8 cellular contexts compared by ENCODE assay signal in the genomic region with DNA sequence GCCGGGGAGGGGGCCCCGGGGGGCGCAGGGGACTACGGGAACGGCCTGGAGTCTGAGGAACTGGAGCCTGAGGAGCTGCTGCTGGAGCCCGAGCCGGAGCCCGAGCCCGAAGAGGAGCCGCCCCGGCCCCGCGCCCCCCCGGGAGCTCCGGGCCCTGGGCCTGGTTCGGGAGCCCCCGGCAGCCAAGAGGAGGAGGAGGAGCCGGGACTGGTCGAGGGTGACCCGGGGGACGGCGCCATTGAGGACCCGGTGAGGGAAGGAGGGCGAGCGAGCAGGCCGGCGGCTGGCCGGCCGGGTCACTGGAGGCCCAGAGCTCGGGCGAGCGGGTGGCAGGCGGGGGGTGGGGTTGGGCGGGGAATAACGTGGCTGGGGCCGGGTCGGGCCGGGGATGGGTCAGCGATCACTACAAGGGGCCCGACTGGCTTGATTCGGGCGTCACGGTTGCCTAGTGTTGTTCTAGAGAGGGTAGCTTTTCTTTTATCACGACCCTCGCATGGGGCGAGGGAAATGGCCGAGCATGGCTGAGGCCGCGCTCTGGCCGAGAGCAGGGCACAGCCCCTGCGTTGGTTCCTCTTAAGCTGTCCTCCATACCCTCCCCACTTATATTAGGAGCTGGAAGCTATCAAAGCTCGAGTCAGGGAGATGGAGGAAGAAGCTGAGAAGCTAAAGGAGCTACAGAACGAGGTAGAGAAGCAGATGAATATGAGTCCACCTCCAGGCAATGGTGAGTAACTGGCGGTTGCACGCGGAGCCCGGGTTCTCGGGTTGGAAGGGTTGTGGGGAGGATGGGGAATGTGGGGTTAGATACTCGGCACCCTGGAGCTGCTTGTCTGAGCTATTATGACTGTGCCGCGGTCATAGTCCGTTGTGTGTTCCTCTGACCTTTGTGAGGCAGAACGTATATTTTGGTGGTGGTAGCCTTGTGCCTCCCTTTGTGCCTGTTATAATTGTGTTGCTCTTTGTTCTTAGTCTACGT. TPM values are rescaled to one million over a fixed set of nuclear protein-coding genes. Genes with fewer than 3 reads are reported as not detected.
DNase-seq lines count a peak whose midpoint lies in the region; ATAC-seq and TF ChIP-seq lines count a peak whose summit lies in the region.

No MANE protein-coding gene starts in this region.

- H3K4me1 ChIP-seq in OCI-LY1 (ENCODE audit: insufficient read depth, low read length, severe bottlenecking) (peaks cover 22% of the 10 kb centered on the region), gastroesophageal sphincter (peaks cover 4 to 31% (median 11%) of the 10 kb centered on the region in 3 donors), osteoblast (ENCODE audit: insufficient read depth, low read length) (peaks cover 7% of the 10 kb centered on the region), vagina (peaks cover 26% of the 10 kb centered on the region)

- WGBS in gastroesophageal sphincter (ENCODE audit: low coverage in 1 of 2), 2 donors, result 0 to 1% methylated on average over 14 to 24 of the region's 64 CpGs

- no peaks in the 10 kb centered on the region for H3K9me3 ChIP-seq in OCI-LY1 (ENCODE audit: low read length)
- no peaks in the 10 kb centered on the region for H3K9me3 ChIP-seq in gastroesophageal sphincter
- H3K9me3 ChIP-seq in osteoblast (ENCODE audit: low read depth, low read length), result no peaks in the 10 kb centered on the region
- no peaks in the 10 kb centered on the region for H3K9me3 ChIP-seq in vagina

- H3K4me2 ChIP-seq in OCI-LY1 (ENCODE audit: low read length) (peak overlapping the region; percentile 96), osteoblast (ENCODE audit: insufficient read depth, low read length) (peak overlapping the region; percentile 78)

- H3F3A ChIP-seq in OCI-LY1 (ENCODE audit: insufficient read depth, low read length), result no peaks in the 10 kb centered on the region

- no peaks in the 10 kb centered on the region for H3K9me3 Mint-ChIP-seq in activated T-helper 2 cell treated with anti-CD3 and anti-CD28 coated beads, Interferon-gamma antibody, Interleukin-2, Interleukin-4, amounts not matched to agents 10 μg/mL and 5 μg/mL and 100 μg/mL, durations not matched to agents 14 hours and 24 hours and 36 hours

- peaks cover 23% of the 10 kb centered on the region for H3K4me1 Mint-ChIP-seq in activated T-helper 2 cell treated with anti-CD3 and anti-CD28 coated beads, Interferon-gamma antibody, Interleukin-2, Interleukin-4, amounts not matched to agents 10 μg/mL and 5 μg/mL and 100 μg/mL, durations not matched to agents 14 hours and 24 hours and 36 hours (ENCODE audit: low read depth)

- peak overlapping the region; percentile 88 for H3K4me3 Mint-ChIP-seq in activated T-helper 2 cell treated with anti-CD3 and anti-CD28 coated beads, Interferon-gamma antibody, Interleukin-2, Interleukin-4, amounts not matched to agents 10 μg/mL and 5 μg/mL and 100 μg/mL, durations not matched to agents 14 hours and 24 hours and 36 hours (ENCODE audit: low read depth)

- TF ChIP-seq POLR2A in gastroesophageal sphincter (IDR thresholded peaks at IDR 0.05) (no peak), vagina (IDR thresholded peaks at IDR 0.05) (no peak)

- H3K4me3 ChIP-seq in OCI-LY1 (ENCODE audit: low read depth, low read length, poor library complexity, severe bottlenecking), result peak overlapping the region; percentile 75
- H3K4me3 ChIP-seq in gastroesophageal sphincter, result peak overlapping the region; percentile 90 to 98
- H3K4me3 ChIP-seq in osteoblast (ENCODE audit: insufficient read depth, low read length), result peak overlapping the region; percentile 87
- peak overlapping the region; percentile 82 to 99 for H3K4me3 ChIP-seq in vagina

- peaks cover 12% of the 10 kb centered on the region for H3K79me2 ChIP-seq in OCI-LY1 (ENCODE audit: insufficient read depth, low read length)
- H3K79me2 ChIP-seq in osteoblast (ENCODE audit: insufficient read depth, low read length), result peaks cover 36% of the 10 kb centered on the region

- no peaks in the 10 kb centered on the region for H3K27me3 Mint-ChIP-seq in activated T-helper 2 cell treated with anti-CD3 and anti-CD28 coated beads, Interferon-gamma antibody, Interleukin-2, Interleukin-4, amounts not matched to agents 10 μg/mL and 5 μg/mL and 100 μg/mL, durations not matched to agents 14 hours and 24 hours and 36 hours (ENCODE audit: low read depth)

- ATAC-seq in HG02943 (IDR thresholded peaks at IDR 0.05; ENCODE audit: low read depth, unreplicated experiment) (peak; percentile 8), gastroesophageal sphincter (peak; percentile 2)

- H3K36me3 ChIP-seq in OCI-LY1 (ENCODE audit: insufficient read depth, low read length) (peaks cover 41% of the 10 kb centered on the region), gastroesophageal sphincter (peaks cover 4 to 37% of the 10 kb centered on the region in 2 donors), osteoblast (ENCODE audit: insufficient read depth, low read length) (peaks cover 48% of the 10 kb centered on the region), vagina (peaks cover 0 to 29% of the 10 kb centered on the region in 2 donors)

- peak overlapping the region; percentile 84 for H3K27ac Mint-ChIP-seq in activated T-helper 2 cell treated with anti-CD3 and anti-CD28 coated beads, Interferon-gamma antibody, Interleukin-2, Interleukin-4, amounts not matched to agents 10 μg/mL and 5 μg/mL and 100 μg/mL, durations not matched to agents 14 hours and 24 hours and 36 hours

- H4K20me1 ChIP-seq in OCI-LY1 (ENCODE audit: insufficient read depth, low read length) (no peaks in the 10 kb centered on the region), osteoblast (ENCODE audit: insufficient read depth, low read length) (peaks cover 19% of the 10 kb centered on the region)

- intact Hi-C loops in activated T-helper 2 cell treated with anti-CD3 and anti-CD28 coated beads, Interferon-gamma antibody, Interleukin-2, Interleukin-4, amounts not matched to agents 10 μg/mL and 5 μg/mL and 100 μg/mL, durations not matched to agents 14 hours and 24 hours and 36 hours (cut with micrococcal nuclease), result loop anchor here (1.0 to 10.0 kb wide), 7 partner anchors 21 to 793 kb away; partner anchors contain the start of genes ACIN1, C14orf119, DCAF11 and HOMEZ
- intact Hi-C loops in vagina (cut with DNase I), result loop anchor here (5.0 to 10.0 kb wide), 3 partner anchors 57 to 240 kb away; partner anchors contain the start of gene NGDN

- TF ChIP-seq EP300 in gastroesophageal sphincter (IDR thresholded peaks at IDR 0.05), result no peak

- H3K27me3 ChIP-seq in OCI-LY1 (ENCODE audit: insufficient read depth, low read length), result no peaks in the 10 kb centered on the region
- H3K27me3 ChIP-seq in gastroesophageal sphincter, result no peaks in the 10 kb centered on the region
- no peaks in the 10 kb centered on the region for H3K27me3 ChIP-seq in osteoblast (ENCODE audit: insufficient read depth, low read length)
- H3K27me3 ChIP-seq in vagina, result no peaks in the 10 kb centered on the region

- DNase-seq in DMS 273 (lab: John Stamatoyannopoulos, UW; ENCODE audit: unreplicated experiment) (peak; percentile 71), DMS 273 treated with DMSO at 0.1 percent for 48 hours (lab: John Stamatoyannopoulos, UW) (no peak), osteoblast (ENCODE audit: insufficient read length, low spot score, missing footprints) (peak; percentile 91), vagina (ENCODE audit: extremely low spot score in 2 of 2) (no peak)
- peak; percentile 39 for DNase-seq in activated T-helper 2 cell treated with anti-CD3 and anti-CD28 coated beads, Interferon-gamma antibody, Interleukin-2, Interleukin-4, amounts not matched to agents 10 μg/mL and 5 μg/mL and 100 μg/mL, durations not matched to agents 14 hours and 24 hours and 36 hours (ENCODE audit: low spot score)

- H2AFZ ChIP-seq in OCI-LY1 (ENCODE audit: low read length) (no peak overlapping the region), osteoblast (ENCODE audit: low read length) (peak overlapping the region; percentile 54)

- peaks cover 54% of the 10 kb centered on the region for H3K36me3 Mint-ChIP-seq in activated T-helper 2 cell treated with anti-CD3 and anti-CD28 coated beads, Interferon-gamma antibody, Interleukin-2, Interleukin-4, amounts not matched to agents 10 μg/mL and 5 μg/mL and 100 μg/mL, durations not matched to agents 14 hours and 24 hours and 36 hours (ENCODE audit: low read depth)

- H3K27ac ChIP-seq in OCI-LY1 (ENCODE audit: low read depth, low read length, poor library complexity, severe bottlenecking) (no peak overlapping the region), gastroesophageal sphincter (peak overlapping the region; percentile 91 to 99 (median 98)), osteoblast (ENCODE audit: low read depth, low read length) (peak overlapping the region; percentile 88), vagina (peak overlapping the region; percentile 97)

- H3K9me2 ChIP-seq in OCI-LY1 (ENCODE audit: low read depth, low read length), result no peaks in the 10 kb centered on the region

- TF ChIP-seq CTCF in OCI-LY1 (IDR thresholded peaks at IDR 0.05; ENCODE audit: low read length) (no peak), gastroesophageal sphincter (IDR thresholded peaks at IDR 0.05) (peak in 1 of 4 experiments; percentile 21), osteoblast (IDR thresholded peaks at IDR 0.05; ENCODE audit: extremely low read depth, low read depth, low read length) (no peak), vagina (IDR thresholded peaks at IDR 0.05) (no peak)

- H3K9ac ChIP-seq in OCI-LY1 (ENCODE audit: low read length), result peak overlapping the region; percentile 83

RNA-seq across cellular contexts. Expression of gene PABPN1, which starts 0.6 kb away (rescaled TPM):
- 241 and 259 TPM in 2 replicates for total RNA-seq in activated T-helper 2 cell treated with anti-CD3 and anti-CD28 coated beads, Interferon-gamma antibody, Interleukin-2, Interleukin-4, amounts not matched to agents 10 μg/mL and 5 μg/mL and 100 μg/mL, durations not matched to agents 14 hours and 24 hours and 36 hours
- total RNA-seq in gastroesophageal sphincter (10 to 100 TPM; 56.3 to 59.8 (median 57.5) TPM), osteoblast (42.3 and 51.9 TPM in 2 replicates), vagina (66.0 TPM)

RNA-seq across cellular contexts. Expression of gene BCL2L2, which starts 15.2 kb away (rescaled TPM):
- 9.3 and 10.1 TPM in 2 replicates for total RNA-seq in activated T-helper 2 cell treated with anti-CD3 and anti-CD28 coated beads, Interferon-gamma antibody, Interleukin-2, Interleukin-4, amounts not matched to agents 10 μg/mL and 5 μg/mL and 100 μg/mL, durations not matched to agents 14 hours and 24 hours and 36 hours
- total RNA-seq in gastroesophageal sphincter (100 to 1,000 TPM in 3 of 4 donors, 10 to 100 TPM in 1; 99.1 to 157 (median 117) TPM), osteoblast (19.5 and 21.2 TPM in 2 replicates), vagina (31.7 TPM)

RNA-seq across cellular contexts. Expression of gene PPP1R3E, which starts 19.2 kb away (rescaled TPM):
- 20.3 and 21.3 TPM in 2 replicates for total RNA-seq in activated T-helper 2 cell treated with anti-CD3 and anti-CD28 coated beads, Interferon-gamma antibody, Interleukin-2, Interleukin-4, amounts not matched to agents 10 μg/mL and 5 μg/mL and 100 μg/mL, durations not matched to agents 14 hours and 24 hours and 36 hours
- total RNA-seq in gastroesophageal sphincter, result 10 to 100 TPM in 1 of 4 donors, 1 to 10 TPM in 3; 4.4 to 14.0 (median 7.2) TPM
- 7.6 and 9.1 TPM in 2 replicates for total RNA-seq in osteoblast
- 8.6 TPM for total RNA-seq in vagina

RNA-seq across cellular contexts. Expression of gene SLC22A17, which starts 30.8 kb away (rescaled TPM):
- total RNA-seq in activated T-helper 2 cell treated with anti-CD3 and anti-CD28 coated beads, Interferon-gamma antibody, Interleukin-2, Interleukin-4, amounts not matched to agents 10 μg/mL and 5 μg/mL and 100 μg/mL, durations not matched to agents 14 hours and 24 hours and 36 hours, result 2.9 and 3.2 TPM in 2 replicates
- total RNA-seq in gastroesophageal sphincter (10 to 100 TPM; 22.7 to 36.4 (median 30.4) TPM), osteoblast (18.1 and 19.7 TPM in 2 replicates), vagina (37.8 TPM)

RNA-seq across cellular contexts. Expression of gene HOMEZ, which starts 35.9 kb away (rescaled TPM):
- total RNA-seq in activated T-helper 2 cell treated with anti-CD3 and anti-CD28 coated beads, Interferon-gamma antibody, Interleukin-2, Interleukin-4, amounts not matched to agents 10 μg/mL and 5 μg/mL and 100 μg/mL, durations not matched to agents 14 hours and 24 hours and 36 hours, result 13.3 and 13.7 TPM in 2 replicates
- total RNA-seq in gastroesophageal sphincter (10 to 100 TPM in 2 of 4 donors, 1 to 10 TPM in 2; 7.5 to 11.3 (median 9.4) TPM), osteoblast (5.4 and 8.0 TPM in 2 replicates), vagina (13.5 TPM)

Comparison
In these comparisons a context has a peak if more than half of its experiments do, and no peak if none do; other contexts are left out.
1. DNase-seq: peak in DMS 273 (single experiment), activated T-helper 2 cell treated with anti-CD3 and anti-CD28 coated beads, Interferon-gamma antibody, Interleukin-2, Interleukin-4, amounts not matched to agents 10 μg/mL and 5 μg/mL and 100 μg/mL, durations not matched to agents 14 hours and 24 hours and 36 hours (single experiment) and osteoblast (single experiment); none in DMS 273 treated with DMSO at 0.1 percent for 48 hours (single experiment) and vagina (0 of 2).
2. Peak in every context shown above with its lines, with median percentiles within 50 percentile points of each other: H3K4me3 ChIP-seq.